Comparison of ENCODE assay signal across 1 cellular context in the genomic region with DNA sequence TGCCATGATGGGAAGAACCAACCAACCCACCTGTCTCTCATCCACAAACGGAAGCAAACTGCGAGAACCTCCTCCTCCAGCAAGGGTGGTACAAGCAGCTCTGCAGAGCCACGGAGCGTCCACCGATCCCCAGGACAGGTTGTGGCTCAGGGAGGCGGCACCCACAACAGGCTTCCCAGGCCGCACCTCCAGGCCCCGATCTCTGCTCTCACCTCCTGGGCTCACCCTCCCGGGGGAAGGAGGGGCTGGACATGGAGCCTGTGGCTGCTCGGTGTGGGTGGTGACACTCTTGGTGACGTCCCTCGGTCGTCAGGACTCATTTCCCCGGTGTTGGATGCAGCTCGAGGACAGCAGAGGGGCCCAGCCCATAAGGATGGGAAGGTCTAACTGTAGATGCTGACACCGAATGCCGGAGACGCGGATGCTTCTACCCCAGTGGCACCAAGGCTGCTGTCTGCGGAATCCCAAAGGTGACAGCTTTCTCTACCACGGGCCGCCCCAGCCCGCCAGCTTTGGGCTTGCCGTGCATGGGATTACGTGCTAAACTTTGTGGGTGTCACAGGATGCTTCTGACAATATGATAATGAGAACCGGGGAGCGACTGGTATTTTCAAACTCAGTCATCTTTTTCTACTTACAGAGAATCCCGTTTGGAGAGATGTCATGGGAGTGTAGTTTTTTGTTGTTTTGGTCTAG.
A peak's percentile ranks its signal among the peaks of the same experiment; 100 is the strongest.
TF ChIP-seq lines count a peak whose summit lies in the region.

No MANE protein-coding gene starts in this region.

TF ChIP-seq in K562, 482 proteins besides CTCF, POLR2A, EP300 and RAD21 (continued from another document):
- TF ChIP-seq, protein P1, sequence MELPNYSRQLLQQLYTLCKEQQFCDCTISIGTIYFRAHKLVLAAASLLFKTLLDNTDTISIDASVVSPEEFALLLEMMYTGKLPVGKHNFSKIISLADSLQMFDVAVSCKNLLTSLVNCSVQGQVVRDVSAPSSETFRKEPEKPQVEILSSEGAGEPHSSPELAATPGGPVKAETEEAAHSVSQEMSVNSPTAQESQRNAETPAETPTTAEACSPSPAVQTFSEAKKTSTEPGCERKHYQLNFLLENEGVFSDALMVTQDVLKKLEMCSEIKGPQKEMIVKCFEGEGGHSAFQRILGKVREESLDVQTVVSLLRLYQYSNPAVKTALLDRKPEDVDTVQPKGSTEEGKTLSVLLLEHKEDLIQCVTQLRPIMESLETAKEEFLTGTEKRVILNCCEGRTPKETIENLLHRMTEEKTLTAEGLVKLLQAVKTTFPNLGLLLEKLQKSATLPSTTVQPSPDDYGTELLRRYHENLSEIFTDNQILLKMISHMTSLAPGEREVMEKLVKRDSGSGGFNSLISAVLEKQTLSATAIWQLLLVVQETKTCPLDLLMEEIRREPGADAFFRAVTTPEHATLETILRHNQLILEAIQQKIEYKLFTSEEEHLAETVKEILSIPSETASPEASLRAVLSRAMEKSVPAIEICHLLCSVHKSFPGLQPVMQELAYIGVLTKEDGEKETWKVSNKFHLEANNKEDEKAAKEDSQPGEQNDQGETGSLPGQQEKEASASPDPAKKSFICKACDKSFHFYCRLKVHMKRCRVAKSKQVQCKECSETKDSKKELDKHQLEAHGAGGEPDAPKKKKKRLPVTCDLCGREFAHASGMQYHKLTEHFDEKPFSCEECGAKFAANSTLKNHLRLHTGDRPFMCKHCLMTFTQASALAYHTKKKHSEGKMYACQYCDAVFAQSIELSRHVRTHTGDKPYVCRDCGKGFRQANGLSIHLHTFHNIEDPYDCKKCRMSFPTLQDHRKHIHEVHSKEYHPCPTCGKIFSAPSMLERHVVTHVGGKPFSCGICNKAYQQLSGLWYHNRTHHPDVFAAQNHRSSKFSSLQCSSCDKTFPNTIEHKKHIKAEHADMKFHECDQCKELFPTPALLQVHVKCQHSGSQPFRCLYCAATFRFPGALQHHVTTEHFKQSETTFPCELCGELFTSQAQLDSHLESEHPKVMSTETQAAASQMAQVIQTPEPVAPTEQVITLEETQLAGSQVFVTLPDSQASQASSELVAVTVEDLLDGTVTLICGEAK (IDR thresholded peaks at IDR 0.05), result no peak
- TF ChIP-seq, protein P1 (CRISPR knock-in tag; IDR thresholded peaks at IDR 0.05), result no peak
- peak; percentile 29; the same call in 1 of the 2 replicates for TF ChIP-seq POLR2G (IDR thresholded peaks at IDR 0.05; ENCODE audit: low read depth, low read length)
